In the genomic region with DNA sequence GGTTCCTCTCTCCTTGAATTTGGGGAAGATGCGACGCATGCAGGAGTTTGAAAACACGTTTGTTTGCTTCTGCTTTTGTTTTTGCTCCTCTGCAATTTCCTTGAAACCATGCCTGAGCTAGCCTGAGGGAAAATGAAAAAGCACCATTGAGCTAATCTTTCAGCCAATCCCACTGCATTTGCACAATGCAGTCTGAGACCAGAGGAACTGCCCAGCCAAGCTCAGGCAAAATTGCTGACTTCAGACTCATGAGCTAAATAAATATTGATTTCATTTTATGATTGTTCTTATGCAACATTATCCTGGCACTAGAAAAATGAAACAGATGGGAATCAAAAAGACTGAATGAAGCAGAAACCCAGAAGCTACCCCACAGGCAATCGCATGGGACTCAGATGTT, we compare ENCODE assay signal across 2 cellular contexts.
TF ChIP-seq lines count a peak whose summit lies in the region.

No MANE protein-coding gene starts in this region.

TF ChIP-seq in A549, 52 proteins besides CTCF, POLR2A, EP300 and RAD21:
- no peak for TF ChIP-seq ELK1 (IDR thresholded peaks at IDR 0.05; ENCODE audit: low read depth, low read length)
- TF ChIP-seq, protein P1, sequence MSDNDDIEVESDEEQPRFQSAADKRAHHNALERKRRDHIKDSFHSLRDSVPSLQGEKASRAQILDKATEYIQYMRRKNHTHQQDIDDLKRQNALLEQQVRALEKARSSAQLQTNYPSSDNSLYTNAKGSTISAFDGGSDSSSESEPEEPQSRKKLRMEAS (IDR thresholded peaks at IDR 0.05), result no peak
- TF ChIP-seq E2F6 (IDR thresholded peaks at IDR 0.05; ENCODE audit: borderline replicate concordance, low read depth), result no peak
- TF ChIP-seq, protein P2, sequence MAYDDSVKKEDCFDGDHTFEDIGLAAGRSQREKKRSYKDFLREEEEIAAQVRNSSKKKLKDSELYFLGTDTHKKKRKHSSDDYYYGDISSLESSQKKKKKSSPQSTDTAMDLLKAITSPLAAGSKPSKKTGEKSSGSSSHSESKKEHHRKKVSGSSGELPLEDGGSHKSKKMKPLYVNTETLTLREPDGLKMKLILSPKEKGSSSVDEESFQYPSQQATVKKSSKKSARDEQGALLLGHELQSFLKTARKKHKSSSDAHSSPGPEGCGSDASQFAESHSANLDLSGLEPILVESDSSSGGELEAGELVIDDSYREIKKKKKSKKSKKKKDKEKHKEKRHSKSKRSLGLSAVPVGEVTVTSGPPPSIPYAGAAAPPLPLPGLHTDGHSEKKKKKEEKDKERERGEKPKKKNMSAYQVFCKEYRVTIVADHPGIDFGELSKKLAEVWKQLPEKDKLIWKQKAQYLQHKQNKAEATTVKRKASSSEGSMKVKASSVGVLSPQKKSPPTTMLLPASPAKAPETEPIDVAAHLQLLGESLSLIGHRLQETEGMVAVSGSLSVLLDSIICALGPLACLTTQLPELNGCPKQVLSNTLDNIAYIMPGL (CRISPR knock-in tag; IDR thresholded peaks at IDR 0.05; ENCODE audit: borderline replicate concordance), result no peak
TF ChIP-seq in A549: peak in this region for 0.

TF ChIP-seq in endothelial cell of umbilical vein, 7 proteins besides CTCF, POLR2A, EP300 and RAD21:
- TF ChIP-seq, protein P1 (IDR thresholded peaks at IDR 0.05; ENCODE audit: insufficient read depth, insufficient read length), result no peak
- no peak for TF ChIP-seq JUN (IDR thresholded peaks at IDR 0.05; ENCODE audit: borderline replicate concordance, insufficient read depth, insufficient read length, low read depth)
- TF ChIP-seq GATA2 (IDR thresholded peaks at IDR 0.05; ENCODE audit: insufficient read depth, insufficient read length, low read depth, low read length), result no peak
- TF ChIP-seq POLR2AphosphoS5 (IDR thresholded peaks at IDR 0.05; ENCODE audit: insufficient read depth, low read depth, low read length), result no peak
- TF ChIP-seq MYC (IDR thresholded peaks at IDR 0.05; ENCODE audit: low read depth, low read length), result no peak
- TF ChIP-seq EZH2 (IDR thresholded peaks at IDR 0.05; ENCODE audit: borderline replicate concordance, low read depth, low read length, severe bottlenecking), result no peak
- no peak for TF ChIP-seq FOS (IDR thresholded peaks at IDR 0.05; ENCODE audit: borderline replicate concordance, insufficient read depth, low read length)
